Comparison of ENCODE assay signal across 2 cellular contexts in genomic region chr1:193569096-193569495, GRCh38.
TF ChIP-seq lines count a peak whose summit lies in the region.

No MANE protein-coding gene starts in this region.

TF ChIP-seq in SK-N-SH, 30 proteins besides CTCF, POLR2A, EP300 and RAD21 (continued from another document):
- TF ChIP-seq USF1 (IDR thresholded peaks at IDR 0.05; ENCODE audit: borderline replicate concordance, low read depth) (no peak), GABPA (IDR thresholded peaks at IDR 0.05; ENCODE audit: low read depth) (no peak), RFX5 (IDR thresholded peaks at IDR 0.05; ENCODE audit: low read length) (no peak), NRF1 (IDR thresholded peaks at IDR 0.05; ENCODE audit: low read depth, low read length) (no peak), SMC3 (IDR thresholded peaks at IDR 0.05; ENCODE audit: low read depth, low read length) (no peak)

TF ChIP-seq in SK-N-SH treated with all-trans-retinoic acid at 6 μM for 48 hours, 23 proteins besides CTCF, POLR2A, EP300 and RAD21:
- no peak for TF ChIP-seq TSHZ2 (CRISPR knock-in tag; IDR thresholded peaks at IDR 0.05)
- TF ChIP-seq PATZ1 (CRISPR knock-in tag; IDR thresholded peaks at IDR 0.05; ENCODE audit: borderline replicate concordance), result no peak
- no peak for TF ChIP-seq GLIS3 (CRISPR knock-in tag; IDR thresholded peaks at IDR 0.05)
- no peak for TF ChIP-seq ESRRG (CRISPR knock-in tag; IDR thresholded peaks at IDR 0.05)
- TF ChIP-seq SNAI2 (CRISPR knock-in tag; IDR thresholded peaks at IDR 0.05), result no peak
